Comparison of ENCODE assay signal across 30 cellular contexts in genomic region chr18:52554180-52554579, GRCh38.
"Had no signal": no experiment of that assay in that cellular context is flagged by ENCODE, and none has a peak within 500 bp of the region (broad histone marks: within the 10 kb centered on the region; RNA-seq: fewer than 3 reads in every experiment).

No MANE protein-coding gene starts in this region.

- H3K9me3 ChIP-seq: adrenal gland, ascending aorta, body of pancreas, breast epithelium had no signal

- H3K27me3 ChIP-seq: adrenal gland, ascending aorta, body of pancreas, brain microvascular endothelial cell, breast epithelium had no signal

- DNase-seq: activated effector memory CD4-positive, alpha-beta T cell treated with anti-CD3 and anti-CD28 coated beads, Interleukin-2, amount 50 U/mL, for 16 hours; activated effector memory CD4-positive, alpha-beta T cell treated with Interleukin-2 at 50 U/mL for 16 hours; activated gamma-delta T cell; activated gamma-delta T cell treated with Interleukin-2 at 50 U/mL for 16 hours; activated naive CD4-positive, alpha-beta T cell; activated naive CD4-positive, alpha-beta T cell treated with anti-CD3 and anti-CD28 coated beads for 36 hours; activated naive CD4-positive, alpha-beta T cell treated with anti-CD3 and anti-CD28 coated beads, Interleukin-2, amount 10 ng/mL, durations not matched to agents 7 days and 5 days; activated naive CD4-positive, alpha-beta T cell treated with anti-CD3 and anti-CD28 coated beads, Interleukin-2, amount 50 U/mL, for 16 hours; activated naive CD4-positive, alpha-beta T cell treated with Interleukin-2 at 50 U/mL for 16 hours; activated naive CD8-positive, alpha-beta T cell treated with anti-CD3 and anti-CD28 coated beads for 36 hours; activated naive CD8-positive, alpha-beta T cell treated with anti-CD3 and anti-CD28 coated beads, Interleukin-2, amount 10 ng/mL, durations not matched to agents 7 days and 5 days; activated naive CD8-positive, alpha-beta T cell treated with anti-CD3 and anti-CD28 coated beads, Interleukin-2, amount 50 U/mL, for 24 hours; activated T-cell treated with anti-CD3 and anti-CD28 coated beads, Interleukin-2, amount 50 U/mL, for 1 hour; activated T-cell treated with anti-CD3 and anti-CD28 coated beads, Interleukin-2, amount 50 U/mL, for 24 hours; activated T-cell treated with anti-CD3 and anti-CD28 coated beads, Interleukin-2, amount 50 U/mL, for 4 hours; activated T-cell treated with anti-CD3 and anti-CD28 coated beads, Interleukin-2, amount 50 U/mL, for 48 hours; activated T-cell treated with anti-CD3 and anti-CD28 coated beads, Interleukin-2, amount 50 U/mL, for 72 hours; adrenal gland; amniotic stem cell; amygdala; anterior cingulate cortex; aorta; body of pancreas; brain microvascular endothelial cell; caudate nucleus; central memory CD4-positive, alpha-beta T cell; cerebellar nuclear complex had no signal

- H3K36me3 ChIP-seq: adrenal gland, ascending aorta, brain microvascular endothelial cell, breast epithelium, cardiac muscle cell had no signal

- H3K4me3 ChIP-seq: adrenal gland, ascending aorta, body of pancreas, breast epithelium, cardiac muscle cell had no signal

- H3K27ac ChIP-seq: adrenal gland, ascending aorta, body of pancreas, brain microvascular endothelial cell, breast epithelium, cardiac muscle cell had no signal
